Comparison of ENCODE assay signal across 9 cellular contexts in genomic region chr1:110547017-110547416, GRCh38. TPM values are rescaled to one million over a fixed set of nuclear protein-coding genes. Genes with fewer than 3 reads are reported as not detected.
"Had no signal": no experiment of that assay in that cellular context is flagged by ENCODE, and none has a peak within 500 bp of the region (broad histone marks: within the 10 kb centered on the region; RNA-seq: fewer than 3 reads in every experiment).

No MANE protein-coding gene starts in this region.

- FAIRE-seq: G401.6, GM12878, GM12891, GM12892, GM18507, GM19239 had no signal

- DNase-seq: GDM1, GF-D8 had no signal

- H3K4me3 ChIP-seq: GM12878 had no signal

- ATAC-seq: GM12878 had no signal

RNA-seq across cellular contexts. Expression of gene KCNA10, which starts 28.0 kb away (rescaled TPM):
- total RNA-seq: G401, GM12878 had no signal
- polyA plus RNA-seq: GM12878 had no signal

RNA-seq across cellular contexts. Expression of gene KCNA2, which starts 59.1 kb away (rescaled TPM):
- total RNA-seq: G401 had no signal
